Comparison of ENCODE assay signal across 15 cellular contexts in genomic region chr3:30269751-30270445, GRCh38.
DNase-seq lines count a peak whose midpoint lies in the region; ATAC-seq lines count a peak whose summit lies in the region.
"Had no signal": no experiment of that assay in that cellular context is flagged by ENCODE, and none has a peak within 500 bp of the region (broad histone marks: within the 10 kb centered on the region; RNA-seq: fewer than 3 reads in every experiment).

No MANE protein-coding gene starts in this region.

- DNase-seq in Ammon's horn (ENCODE audit: low spot score) (peak; percentile 19), amniotic epithelial cell (ENCODE audit: low read depth) (peak; percentile 37), DMS153 treated with DMSO at 0.1 percent for 48 hours (lab: John Stamatoyannopoulos, UW; ENCODE audit: unreplicated experiment) (no peak), cortex of kidney (lab: John Stamatoyannopoulos, UW) (no peak)
- DNase-seq: activated CD4-positive, alpha-beta T cell treated with anti-CD3 and anti-CD28 coated beads for 1 hour; activated effector memory CD4-positive, alpha-beta T cell treated with anti-CD3 and anti-CD28 coated beads, Interleukin-2, amount 50 U/mL, for 16 hours; head of caudate nucleus; mucosa of descending colon; NCI-H1694 treated with DMSO at 0.1 percent for 48 hours; right lobe of liver had no signal

- ATAC-seq in GM21360 (IDR thresholded peaks at IDR 0.05; ENCODE audit: unreplicated experiment) = peak; percentile 76
- ATAC-seq in HG03432 (IDR thresholded peaks at IDR 0.05; ENCODE audit: unreplicated experiment) = peak; percentile 73
- ATAC-seq in HG03280 (IDR thresholded peaks at IDR 0.05; ENCODE audit: unreplicated experiment) = no peak
- ATAC-seq in HG03439 (IDR thresholded peaks at IDR 0.05; ENCODE audit: unreplicated experiment) = no peak
- ATAC-seq: mucosa of descending colon, Panc1 had no signal

Comparison
In these comparisons a context has a peak if more than half of its experiments do, and no peak if none do; other contexts are left out.
1. DNase-seq: peak in Ammon's horn (single experiment) and amniotic epithelial cell (single experiment); none in DMS153 treated with DMSO at 0.1 percent for 48 hours (single experiment) and cortex of kidney (single experiment).
2. ATAC-seq: peak in GM21360 (single experiment) and HG03432 (single experiment); none in HG03280 (single experiment) and HG03439 (single experiment).